16 cellular contexts compared by ENCODE assay signal in the genomic region with DNA sequence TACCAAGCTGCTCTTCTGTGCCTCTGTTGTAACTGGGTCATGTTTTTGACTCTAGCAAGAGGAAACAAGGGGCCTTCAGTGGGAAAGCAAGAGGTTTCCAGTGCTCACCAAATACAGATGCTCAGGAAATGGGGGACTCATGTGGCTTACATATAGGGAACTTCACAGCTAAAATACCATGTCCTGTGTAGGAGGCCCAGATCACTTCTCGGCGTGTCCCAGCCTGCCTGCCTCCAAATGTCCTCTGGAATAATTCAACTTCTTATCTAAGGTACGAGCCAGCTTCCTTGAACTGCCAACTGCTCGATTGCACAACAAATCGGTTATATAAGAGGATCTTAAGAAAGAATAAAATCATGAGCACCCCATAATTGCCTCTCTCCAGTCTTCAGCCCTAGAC.
"Had no signal": no experiment of that assay in that cellular context is flagged by ENCODE, and none has a peak within 500 bp of the region (broad histone marks: within the 10 kb centered on the region; RNA-seq: fewer than 3 reads in every experiment).

No MANE protein-coding gene starts in this region.

- H3K27me3 ChIP-seq: colonic mucosa, left lung, tibial artery, vagina had no signal

- H3K4me1 ChIP-seq: colonic mucosa, left lung, tibial artery, vagina had no signal

- H3K27me3 Mint-ChIP-seq: memory B cell; natural killer cell treated with Interleukin-12 subunit alpha and Interleukin-12 subunit beta and Interleukin-15 and Interleukin-18, amount 100 ng/mL, for 72 hours had no signal

- DNase-seq: activated CD4-positive, alpha-beta memory T cell treated with anti-CD3 and anti-CD28 coated beads for 36 hours; activated CD8-positive, alpha-beta memory T cell treated with anti-CD3 and anti-CD28 coated beads, Interleukin-2, amount 50 U/mL, for 48 hours; activated naive CD4-positive, alpha-beta T cell treated with Interleukin-2 at 50 U/mL for 16 hours; caudate nucleus; colonic mucosa; foreskin melanocyte; head of caudate nucleus; left lung; nucleus accumbens; right cardiac atrium; small intestine; tibial artery had no signal

- H3K27ac ChIP-seq: colonic mucosa, left lung, tibial artery, vagina had no signal

- H3K36me3 Mint-ChIP-seq: activated CD4-positive, alpha-beta memory T cell treated with anti-CD3 and anti-CD28 coated beads for 36 hours; memory B cell; natural killer cell treated with Interleukin-12 subunit alpha and Interleukin-12 subunit beta and Interleukin-15 and Interleukin-18, amount 100 ng/mL, for 72 hours had no signal

- H3K9me3 Mint-ChIP-seq: activated CD4-positive, alpha-beta memory T cell treated with anti-CD3 and anti-CD28 coated beads for 36 hours; natural killer cell treated with Interleukin-12 subunit alpha and Interleukin-12 subunit beta and Interleukin-15 and Interleukin-18, amount 100 ng/mL, for 72 hours had no signal

- H3K9me3 ChIP-seq: colonic mucosa, tibial artery, vagina had no signal

- H3K4me1 Mint-ChIP-seq: memory B cell had no signal

- H3K36me3 ChIP-seq: colonic mucosa, left lung, tibial artery, vagina had no signal

- H3K4me3 Mint-ChIP-seq: activated CD4-positive, alpha-beta memory T cell treated with anti-CD3 and anti-CD28 coated beads for 36 hours; memory B cell; natural killer cell treated with Interleukin-12 subunit alpha and Interleukin-12 subunit beta and Interleukin-15 and Interleukin-18, amount 100 ng/mL, for 72 hours had no signal

- H3K27ac Mint-ChIP-seq: activated CD4-positive, alpha-beta memory T cell treated with anti-CD3 and anti-CD28 coated beads for 36 hours; memory B cell; natural killer cell treated with Interleukin-12 subunit alpha and Interleukin-12 subunit beta and Interleukin-15 and Interleukin-18, amount 100 ng/mL, for 72 hours had no signal

- ATAC-seq: left lung; natural killer cell treated with Interleukin-12 subunit alpha and Interleukin-12 subunit beta and Interleukin-15 and Interleukin-18, amount 100 ng/mL, for 72 hours; right cardiac atrium had no signal

- FAIRE-seq: endothelial cell of umbilical vein, small intestine had no signal

- H3K4me3 ChIP-seq: colonic mucosa, left lung, tibial artery, vagina had no signal
